ENCODE assay signal across 20 cellular contexts in the genomic region with DNA sequence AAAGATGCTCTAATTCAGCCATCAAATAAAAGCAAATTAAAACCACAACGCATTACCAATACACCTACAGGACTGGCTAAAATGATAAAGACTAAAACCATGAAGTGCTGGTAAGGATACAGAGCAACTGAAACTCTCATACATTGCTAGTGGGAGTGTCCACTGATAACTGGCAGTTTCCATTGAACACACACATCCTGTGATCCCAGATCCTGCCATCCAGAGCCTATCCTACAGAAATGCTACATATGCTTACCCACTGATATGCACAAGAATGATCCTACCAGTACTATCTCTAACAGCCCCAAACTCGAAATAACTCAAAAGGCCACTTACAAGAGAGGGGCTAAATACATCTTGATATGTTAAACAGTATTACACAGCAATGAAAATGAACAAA.
A peak's percentile ranks its signal among the peaks of the same experiment; 100 is the strongest.
DNase-seq lines count a peak whose midpoint lies in the region; ATAC-seq, FAIRE-seq and TF ChIP-seq lines count a peak whose summit lies in the region.
"Had no signal": no experiment of that assay in that cellular context is flagged by ENCODE, and none has a peak within 500 bp of the region (broad histone marks: within the 10 kb centered on the region; RNA-seq: fewer than 3 reads in every experiment).

No MANE protein-coding gene starts in this region.

- peak overlapping the region; percentile 80 for H3K4me3 Mint-ChIP-seq in stimulated activated naive CD8-positive, alpha-beta T cell treated with anti-CD3 and anti-CD28 coated beads, Interleukin-15, Interleukin-2, amounts not matched to agents 100 ng/mL and 50 ng/mL, for 24 hours
- no peak overlapping the region for H3K4me3 Mint-ChIP-seq in astrocyte (ENCODE audit: unreplicated experiment)
- H3K4me3 Mint-ChIP-seq: H9 had no signal

- H3K9me3 ChIP-seq in Peyer's patch, result no peaks in the 10 kb centered on the region
- no peaks in the 10 kb centered on the region for H3K9me3 ChIP-seq in astrocyte (ENCODE audit: insufficient read depth, low read depth, low read length)
- no peaks in the 10 kb centered on the region for H3K9me3 ChIP-seq in right cardiac atrium (ENCODE audit: control insufficient read depth, low read length)
- H3K9me3 ChIP-seq: upper lobe of right lung had no signal

- no peak for TF ChIP-seq POLR2A in Peyer's patch (IDR thresholded peaks at IDR 0.05)

- H3K36me3 Mint-ChIP-seq in stimulated activated naive CD8-positive, alpha-beta T cell treated with anti-CD3 and anti-CD28 coated beads, Interleukin-15, Interleukin-2, amounts not matched to agents 100 ng/mL and 50 ng/mL, for 24 hours (ENCODE audit: low read depth), result peaks cover 61% of the 10 kb centered on the region
- H3K36me3 Mint-ChIP-seq in astrocyte (ENCODE audit: low read depth, unreplicated experiment), result no peaks in the 10 kb centered on the region

- H3K27me3 Mint-ChIP-seq in stimulated activated naive CD8-positive, alpha-beta T cell treated with anti-CD3 and anti-CD28 coated beads, Interleukin-15, Interleukin-2, amounts not matched to agents 100 ng/mL and 50 ng/mL, for 24 hours, result no peaks in the 10 kb centered on the region
- H3K27me3 Mint-ChIP-seq in astrocyte (ENCODE audit: low read depth, unreplicated experiment), result no peaks in the 10 kb centered on the region

- H3K4me2 ChIP-seq in astrocyte (ENCODE audit: low read length), result no peak overlapping the region

- no peak overlapping the region for H2AFZ ChIP-seq in astrocyte (ENCODE audit: low read depth, low read length)

- H3K4me3 ChIP-seq in Peyer's patch (peak overlapping the region in 2 of 4 donors; percentile 17 to 37), astrocyte (ENCODE audit: insufficient read depth, low read depth, low read length) (no peak overlapping the region), urinary bladder (ENCODE audit: low read depth, low read length) (peak overlapping the region; percentile 14), H7 (ENCODE audit: insufficient read depth, low read depth, low read length) (no peak overlapping the region), right cardiac atrium (ENCODE audit: low read length) (no peak overlapping the region)
- H3K4me3 ChIP-seq: lung had no signal

- WGBS in urinary bladder, result 93% methylated on average over 2 of the region's 2 CpGs
- 82% methylated on average over 2 of the region's 2 CpGs for WGBS in right cardiac atrium

- no peak overlapping the region for H3K9ac ChIP-seq in astrocyte (ENCODE audit: low read length)

- H3K4me1 ChIP-seq in Peyer's patch (peaks cover 0 to 10% (median 0%) of the 10 kb centered on the region in 4 donors), astrocyte (ENCODE audit: insufficient read depth, low read length) (peaks cover 3% of the 10 kb centered on the region), urinary bladder (ENCODE audit: insufficient read depth) (no peaks in the 10 kb centered on the region), right cardiac atrium (ENCODE audit: control insufficient read depth, insufficient read depth, low read length) (peaks cover 10% of the 10 kb centered on the region)

- intact Hi-C loops in right cardiac atrium (cut with DNase I), result loop anchor here in 1 of 4 donors (10.0 kb wide), 1 partner anchor 63 kb away; no protein-coding TSS in a partner anchor

- H3K27ac Mint-ChIP-seq in stimulated activated naive CD8-positive, alpha-beta T cell treated with anti-CD3 and anti-CD28 coated beads, Interleukin-15, Interleukin-2, amounts not matched to agents 100 ng/mL and 50 ng/mL, for 24 hours, result peak overlapping the region; percentile 97
- H3K27ac Mint-ChIP-seq in astrocyte (ENCODE audit: unreplicated experiment), result no peak overlapping the region
- H3K27ac Mint-ChIP-seq: H9 had no signal

- peaks cover 22% of the 10 kb centered on the region for H4K20me1 ChIP-seq in astrocyte (ENCODE audit: insufficient read depth, low read length)

- no peaks in the 10 kb centered on the region for H3K36me3 ChIP-seq in Peyer's patch
- no peaks in the 10 kb centered on the region for H3K36me3 ChIP-seq in astrocyte (ENCODE audit: insufficient read depth, low read length)
- H3K36me3 ChIP-seq in urinary bladder (ENCODE audit: insufficient read depth), result no peaks in the 10 kb centered on the region
- no peaks in the 10 kb centered on the region for H3K36me3 ChIP-seq in H7 (replicated peaks; ENCODE audit: control insufficient read depth, insufficient read depth, low read length)
- H3K36me3 ChIP-seq: upper lobe of right lung had no signal

- peaks cover 61% of the 10 kb centered on the region for H3K4me1 Mint-ChIP-seq in stimulated activated naive CD8-positive, alpha-beta T cell treated with anti-CD3 and anti-CD28 coated beads, Interleukin-15, Interleukin-2, amounts not matched to agents 100 ng/mL and 50 ng/mL, for 24 hours (ENCODE audit: low read depth)
- peaks cover 44% of the 10 kb centered on the region for H3K4me1 Mint-ChIP-seq in astrocyte (ENCODE audit: low read depth, unreplicated experiment)

- H3K9me3 Mint-ChIP-seq in stimulated activated naive CD8-positive, alpha-beta T cell treated with anti-CD3 and anti-CD28 coated beads, Interleukin-15, Interleukin-2, amounts not matched to agents 100 ng/mL and 50 ng/mL, for 24 hours, result no peaks in the 10 kb centered on the region
- no peaks in the 10 kb centered on the region for H3K9me3 Mint-ChIP-seq in astrocyte (ENCODE audit: unreplicated experiment)
- H3K9me3 Mint-ChIP-seq: H9 had no signal

- H3K27ac ChIP-seq in Peyer's patch (peak overlapping the region in 3 of 4 donors; percentile 11 to 70 (median 54)), astrocyte (ENCODE audit: low read depth, low read length) (no peak overlapping the region), urinary bladder (ENCODE audit: low read depth) (no peak overlapping the region), caudate nucleus (ENCODE audit: low read depth, low read length) (no peak overlapping the region), right cardiac atrium (ENCODE audit: low read length) (no peak overlapping the region)
- H3K27ac ChIP-seq: upper lobe of right lung had no signal

- ATAC-seq in stimulated activated naive CD8-positive, alpha-beta T cell treated with anti-CD3 and anti-CD28 coated beads, Interleukin-15, Interleukin-2, amounts not matched to agents 100 U/mL and 50 U/mL, for 24 hours, result no peak
- no peak for ATAC-seq in right cardiac atrium
- ATAC-seq: upper lobe of right lung had no signal

- no peak for DNase-seq in stimulated activated naive CD8-positive, alpha-beta T cell treated with anti-CD3 and anti-CD28 coated beads, Interleukin-15, Interleukin-2, amounts not matched to agents 100 U/mL and 50 U/mL, for 24 hours
- no peak for DNase-seq in Peyer's patch
- DNase-seq in astrocyte (ENCODE audit: low read depth), result no peak
- DNase-seq in H7, result no peak
- DNase-seq in caudate nucleus (lab: John Stamatoyannopoulos, UW), result no peak
- DNase-seq in right cardiac atrium, result no peak
- DNase-seq: anterior cingulate cortex; central memory CD4-positive, alpha-beta T cell; H9; hypothalamus; NCI-H1417 treated with DMSO at 0.1 percent for 48 hours; NCI-H524 treated with DMSO at 0.1 percent for 48 hours; occipital lobe; retina; stimulated activated CD4-positive, alpha-beta T cell treated with anti-CD3 and anti-CD28 coated beads, Interleukin-12 subunit alpha, Interleukin-12 subunit beta, amount 100 ng/mL, for 4 hours; upper lobe of right lung had no signal

- H3K27me3 ChIP-seq in Peyer's patch, result no peaks in the 10 kb centered on the region
- H3K27me3 ChIP-seq in astrocyte (ENCODE audit: insufficient read depth, low read length), result no peaks in the 10 kb centered on the region
- H3K27me3 ChIP-seq in H7 (ENCODE audit: control insufficient read depth, insufficient read depth, low read length), result no peaks in the 10 kb centered on the region
- H3K27me3 ChIP-seq in right cardiac atrium (ENCODE audit: control insufficient read depth, insufficient read depth), result no peaks in the 10 kb centered on the region
- H3K27me3 ChIP-seq: upper lobe of right lung had no signal

- H3K79me2 ChIP-seq in astrocyte (ENCODE audit: insufficient read depth, low read length), result peaks cover 81% of the 10 kb centered on the region

- TF ChIP-seq CTCF in Peyer's patch (IDR thresholded peaks at IDR 0.05) (no peak), astrocyte (IDR thresholded peaks at IDR 0.05; ENCODE audit: insufficient read depth, low read depth, low read length) (no peak)

- FAIRE-seq in astrocyte (lab: Jason Lieb, UNC), result peak; percentile 29
- FAIRE-seq: frontal cortex had no signal

Comparison
In these comparisons a context has a peak if more than half of its experiments do, and no peak if none do; other contexts are left out.
1. H3K27ac ChIP-seq: peak in Peyer's patch (3 of 4); none in astrocyte (single experiment), urinary bladder (single experiment), caudate nucleus (single experiment) and right cardiac atrium (single experiment).